ENCODE assay signal across 20 cellular contexts in the genomic region with DNA sequence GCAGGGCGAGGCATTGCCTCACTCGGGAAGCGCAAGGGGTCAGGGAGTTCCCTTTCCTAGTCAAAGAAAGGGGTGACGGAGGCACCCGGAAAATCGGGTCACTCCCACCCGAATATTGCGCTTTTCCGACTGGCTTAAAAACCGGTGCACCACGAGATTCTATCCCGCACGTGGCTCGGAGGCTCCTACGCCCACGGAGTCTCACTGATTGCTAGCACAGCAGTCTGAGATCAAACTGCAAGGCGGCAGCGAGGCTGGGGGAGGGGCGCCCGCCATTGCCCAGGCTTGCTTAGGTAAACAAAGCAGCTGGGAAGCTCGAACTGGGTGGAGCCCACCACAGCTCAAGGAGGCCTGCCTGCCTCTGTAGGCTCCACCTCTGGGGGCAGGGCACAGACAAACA. TPM values are rescaled to one million over a fixed set of nuclear protein-coding genes. Genes with fewer than 3 reads are reported as not detected.
"Had no signal": no experiment of that assay in that cellular context is flagged by ENCODE, and none has a peak within 500 bp of the region (broad histone marks: within the 10 kb centered on the region; RNA-seq: fewer than 3 reads in every experiment).

No MANE protein-coding gene starts in this region.

RNA-seq across cellular contexts. Expression of a gene that starts 16.5 kb away (rescaled TPM):
- total RNA-seq: colonic mucosa, endothelial cell of umbilical vein, epithelial cell of proximal tubule, esophagus muscularis mucosa, fibroblast of lung, heart right ventricle, left ventricle myocardium superior, lower lobe of right lung, mesenteric fat pad, mononuclear cell, natural killer cell, omental fat pad, prostate gland, right atrium auricular region, sciatic nerve, smooth muscle cell, suprapubic skin, transverse colon, upper lobe of right lung had no signal
- polyA plus RNA-seq: endothelial cell of umbilical vein, heart right ventricle, keratinocyte, smooth muscle cell had no signal
